ENCODE assay signal across 11 cellular contexts in genomic region chr10:126902157-126902556, GRCh38. TPM values are rescaled to one million over a fixed set of nuclear protein-coding genes. Genes with fewer than 3 reads are reported as not detected.
DNase-seq lines count a peak whose midpoint lies in the region; ATAC-seq and TF ChIP-seq lines count a peak whose summit lies in the region.
"Had no signal": no experiment of that assay in that cellular context is flagged by ENCODE, and none has a peak within 500 bp of the region (broad histone marks: within the 10 kb centered on the region; RNA-seq: fewer than 3 reads in every experiment).

No MANE protein-coding gene starts in this region.

- peak; percentile 87 for DNase-seq in Daoy (ENCODE audit: low read depth)
- peak; percentile 76 for DNase-seq in MG63
- peak; percentile 85 for DNase-seq in choroid plexus epithelial cell (ENCODE audit: low read depth)
- no peak for DNase-seq in neural crest cell (ENCODE audit: low read depth, low spot score)
- no peak for DNase-seq in ovary
- DNase-seq in dorsolateral prefrontal cortex = no peak
- no peak for DNase-seq in stimulated activated CD4-positive, alpha-beta T cell treated with anti-CD3 and anti-CD28 coated beads, Interleukin-12 subunit alpha, Interleukin-12 subunit beta, amount 100 ng/mL, for 4 hours

- peaks cover 19% of the 10 kb centered on the region for H3K4me1 Mint-ChIP-seq in neural crest cell
- H3K4me1 Mint-ChIP-seq: activated naive CD4-positive, alpha-beta T cell treated with anti-CD3 and anti-CD28 coated beads, Interleukin-2, amount 50 U/mL, for 24 hours had no signal

- H3K9me3 Mint-ChIP-seq in neural crest cell = peaks cover 5% of the 10 kb centered on the region

- no peak overlapping the region for H3K27ac Mint-ChIP-seq in neural crest cell (ENCODE audit: unreplicated experiment)
- H3K27ac Mint-ChIP-seq: activated naive CD4-positive, alpha-beta T cell treated with anti-CD3 and anti-CD28 coated beads, Interleukin-2, amount 50 U/mL, for 24 hours had no signal

- TF ChIP-seq EP300 in ovary (IDR thresholded peaks at IDR 0.05) = no peak

- H3K27me3 Mint-ChIP-seq in neural crest cell (ENCODE audit: low read depth) = peaks cover 2% of the 10 kb centered on the region

- H3K9me3 ChIP-seq in MG63 = no peaks in the 10 kb centered on the region
- no peaks in the 10 kb centered on the region for H3K9me3 ChIP-seq in ovary

- H3K36me3 Mint-ChIP-seq in neural crest cell (ENCODE audit: low read depth) = peaks cover 20% of the 10 kb centered on the region

- TF ChIP-seq POLR2A in ovary (IDR thresholded peaks at IDR 0.05) = no peak

- peak overlapping the region; percentile 52 for H3K4me3 Mint-ChIP-seq in neural crest cell
- H3K4me3 Mint-ChIP-seq: activated naive CD4-positive, alpha-beta T cell treated with anti-CD3 and anti-CD28 coated beads, Interleukin-2, amount 50 U/mL, for 24 hours had no signal

- WGBS in ovary, 3 donors = 74 to 91% (median 89%) methylated on average over 2 to 3 of the region's 3 CpGs

- TF ChIP-seq CTCF in choroid plexus epithelial cell (conservative IDR thresholded peaks at IDR 0.05; ENCODE audit: low read depth, low read length) (peak; percentile 56), neural crest cell (conservative IDR thresholded peaks at IDR 0.05) (no peak), ovary (IDR thresholded peaks at IDR 0.05) (no peak), dorsolateral prefrontal cortex (IDR thresholded peaks at IDR 0.05 in 54 of 56, conservative IDR thresholded peaks at IDR 0.05 in 2 of 56; ENCODE audit: low read depth in 1 of 56, partially characterized antibody in 56 of 56) (peak in 2 of 56 donors; percentile 13 to 14)

- H3K36me3 ChIP-seq in MG63 (no peaks in the 10 kb centered on the region; the same call in 1 of the 2 replicates), ovary (no peaks in the 10 kb centered on the region)
- H3K36me3 ChIP-seq: gastroesophageal sphincter had no signal

- H3K27ac ChIP-seq in ovary (no peak overlapping the region), dorsolateral prefrontal cortex (no peak overlapping the region)
- H3K27ac ChIP-seq: gastroesophageal sphincter had no signal

- no peaks in the 10 kb centered on the region for H3K27me3 ChIP-seq in MG63
- H3K27me3 ChIP-seq in ovary = no peaks in the 10 kb centered on the region
- H3K27me3 ChIP-seq in dorsolateral prefrontal cortex = peaks cover 0 to 36% (median 0%) of the 10 kb centered on the region in 45 donors
- H3K27me3 ChIP-seq: gastroesophageal sphincter had no signal

- no peak overlapping the region for H3K4me3 ChIP-seq in MG63
- H3K4me3 ChIP-seq in choroid plexus epithelial cell (ENCODE audit: low read depth, low read length) = no peak overlapping the region
- H3K4me3 ChIP-seq in ovary = no peak overlapping the region
- no peak overlapping the region for H3K4me3 ChIP-seq in dorsolateral prefrontal cortex
- H3K4me3 ChIP-seq: gastroesophageal sphincter had no signal

- peaks cover 3% of the 10 kb centered on the region for H3K4me1 ChIP-seq in ovary (ENCODE audit: insufficient read depth)

- ATAC-seq in GM18867 (IDR thresholded peaks at IDR 0.05; ENCODE audit: unreplicated experiment) = no peak
- ATAC-seq: activated CD4-positive, CD25-positive, alpha-beta regulatory T cell treated with anti-CD3 and anti-CD28 coated beads, Interleukin-2, amount 50 U/mL, for 24 hours; gastroesophageal sphincter had no signal

- intact Hi-C loops in ovary (cut with DNase I) (no loop called here), dorsolateral prefrontal cortex (cut with DNase I) (no loop called here)

RNA-seq across cellular contexts. Expression of gene DOCK1, which starts 3.1 kb away (rescaled TPM):
- total RNA-seq in Daoy (2014; rRNA removed; shearing (Covaris generic)) = 16.4 and 19.1 TPM in 2 replicates
- 22.0 and 30.8 TPM in 2 replicates for total RNA-seq in MG63 (2014; rRNA removed; shearing (Covaris generic); ENCODE audit: low replicate concordance)
- total RNA-seq in neural crest cell = 55.8 and 62.9 TPM in 2 replicates
- 10 to 100 TPM; 31.4 to 68.3 (median 55.2) TPM for total RNA-seq in ovary
- polyA plus RNA-seq in ovary = 10 to 100 TPM; 24.7 to 32.1 TPM
- 100 to 1,000 TPM in 4 of 120 experiments, 10 to 100 TPM in 116; 31.7 to 148 (median 56.3) TPM for total RNA-seq in dorsolateral prefrontal cortex

Comparison
In these comparisons a context has a peak if more than half of its experiments do, and no peak if none do; other contexts are left out.
1. DNase-seq: peak in Daoy (single experiment), MG63 (single experiment) and choroid plexus epithelial cell (single experiment); none in neural crest cell (single experiment), ovary (0 of 5), dorsolateral prefrontal cortex (0 of 10) and stimulated activated CD4-positive, alpha-beta T cell treated with anti-CD3 and anti-CD28 coated beads, Interleukin-12 subunit alpha, Interleukin-12 subunit beta, amount 100 ng/mL, for 4 hours (single experiment).